ENCODE assay signal across 26 cellular contexts in genomic region chr11:132716037-132716436, GRCh38.
A peak's percentile ranks its signal among the peaks of the same experiment; 100 is the strongest.
DNase-seq lines count a peak whose midpoint lies in the region; ATAC-seq, FAIRE-seq and TF ChIP-seq lines count a peak whose summit lies in the region.
"Had no signal": no experiment of that assay in that cellular context is flagged by ENCODE, and none has a peak within 500 bp of the region (broad histone marks: within the 10 kb centered on the region; RNA-seq: fewer than 3 reads in every experiment).

No MANE protein-coding gene starts in this region.

- H3K27ac Mint-ChIP-seq in T-helper 17 cell: peak overlapping the region; percentile 74
- H3K27ac Mint-ChIP-seq: CD14-positive monocyte; CD4-positive, alpha-beta memory T cell; CD4-positive, CD25-positive, alpha-beta regulatory T cell had no signal

- TF ChIP-seq RAD21 in liver (IDR thresholded peaks at IDR 0.05) (peak; percentile 61 to 62), HepG2 (CRISPR knock-in tag; IDR thresholded peaks at IDR 0.05) (no peak)

- TF ChIP-seq EP300 in HepG2 (IDR thresholded peaks at IDR 0.05; ENCODE audit: low read depth in 2 of 2, low read length in 2 of 2) (no peak), HepG2 (CRISPR knock-in tag; IDR thresholded peaks at IDR 0.05; ENCODE audit: borderline replicate concordance) (no peak)

- no peak overlapping the region for H2AFZ ChIP-seq in HepG2 (ENCODE audit: low read length)

- TF ChIP-seq CTCF in liver (IDR thresholded peaks at IDR 0.05; ENCODE audit: low read depth, low read length, missing input control): no peak
- TF ChIP-seq CTCF in HepG2 (CRISPR knock-in tag; IDR thresholded peaks at IDR 0.05): no peak
- TF ChIP-seq CTCF in right lobe of liver (IDR thresholded peaks at IDR 0.05): no peak
- no peak for TF ChIP-seq CTCF in heart left ventricle (IDR thresholded peaks at IDR 0.05)

- intact Hi-C loops in HepG2 (cut with micrococcal nuclease; ENCODE audit: unreplicated experiment): no loop called here
- intact Hi-C loops in right lobe of liver (cut with DNase I): no loop called here
- intact Hi-C loops in heart left ventricle (cut with DNase I): no loop called here

- no peaks in the 10 kb centered on the region for H3K27me3 Mint-ChIP-seq in T-helper 17 cell
- H3K27me3 Mint-ChIP-seq: CD4-positive, alpha-beta memory T cell; CD4-positive, CD25-positive, alpha-beta regulatory T cell; CD8-positive, alpha-beta memory T cell had no signal

- no peak for DNase-seq in HepG2 (ENCODE audit: low spot score)
- no peak for DNase-seq in T-helper 17 cell
- DNase-seq in right lobe of liver: peak; percentile 76 to 81 (median 80)
- no peak for DNase-seq in NCI-H774 (lab: John Stamatoyannopoulos, UW)
- DNase-seq in stimulated activated CD8-positive, alpha-beta memory T cell treated with anti-CD3 and anti-CD28 coated beads, Interleukin-4, amount 100 ng/mL, for 48 hours: no peak
- no peak for DNase-seq in heart left ventricle
- DNase-seq: 8988T; ACHN; BE2C; C1 segment of cervical spinal cord; Calu3; CD4-positive, alpha-beta memory T cell; CD4-positive, CD25-positive, alpha-beta regulatory T cell; CD8-positive, alpha-beta memory T cell; COR-L47; DMS79 treated with DMSO at 0.1 percent for 48 hours; EL; GDM1 had no signal

- no peak for ATAC-seq in HepG2
- no peak for ATAC-seq in T-helper 17 cell
- ATAC-seq in right lobe of liver: peak; percentile 98 to 100 (median 99)
- ATAC-seq in heart left ventricle: no peak
- ATAC-seq: GM12878 had no signal

- H3K36me3 ChIP-seq in liver (ENCODE audit: control insufficient read depth in 4 of 4, insufficient read depth in 3 of 4, low read depth in 1 of 4, low read length in 3 of 4) (no peaks in the 10 kb centered on the region), HepG2 (replicated peaks in 1 of 2; ENCODE audit: control insufficient read depth in 1 of 2, insufficient read depth in 2 of 2, low read length in 2 of 2) (no peaks in the 10 kb centered on the region), right lobe of liver (no peaks in the 10 kb centered on the region), heart left ventricle (no peaks in the 10 kb centered on the region)
- H3K36me3 ChIP-seq: BE2C, BLaER1 had no signal

- H3K9me3 ChIP-seq in liver (ENCODE audit: control insufficient read depth in 4 of 4, low read length in 3 of 4): no peaks in the 10 kb centered on the region
- peaks cover 49% of the 10 kb centered on the region for H3K9me3 ChIP-seq in HepG2 (ENCODE audit: low read length)
- H3K9me3 ChIP-seq in T-helper 17 cell (ENCODE audit: control insufficient read depth, low read length, poor library complexity, severe bottlenecking): no peaks in the 10 kb centered on the region
- H3K9me3 ChIP-seq in right lobe of liver: no peaks in the 10 kb centered on the region
- H3K9me3 ChIP-seq in heart left ventricle: no peaks in the 10 kb centered on the region
- H3K9me3 ChIP-seq: BE2C, BLaER1 had no signal

- H3K4me3 Mint-ChIP-seq in T-helper 17 cell: no peak overlapping the region
- H3K4me3 Mint-ChIP-seq: CD14-positive monocyte; CD4-positive, alpha-beta memory T cell; CD4-positive, CD25-positive, alpha-beta regulatory T cell; CD8-positive, alpha-beta memory T cell had no signal

- peaks cover 39% of the 10 kb centered on the region for H3K4me1 Mint-ChIP-seq in T-helper 17 cell
- H3K4me1 Mint-ChIP-seq: CD14-positive monocyte had no signal

- H3K9ac ChIP-seq in liver (ENCODE audit: low read depth in 1 of 2, low read length in 2 of 2): no peak overlapping the region
- no peak overlapping the region for H3K9ac ChIP-seq in HepG2 (ENCODE audit: insufficient read depth, low read depth, low read length)
- H3K9ac ChIP-seq: BLaER1 had no signal

- CTCF ChIA-PET in HepG2 (lab: Yijun Ruan, JAX; ENCODE audit: low intra/inter-chr PET ratio, low total read pairs): no interaction called here

- no peaks in the 10 kb centered on the region for H3K79me2 ChIP-seq in HepG2 (ENCODE audit: insufficient read depth, low read length)

- H3K27me3 ChIP-seq in liver (ENCODE audit: control insufficient read depth in 4 of 4, insufficient read depth in 4 of 4, low read length in 3 of 4): no peaks in the 10 kb centered on the region
- no peaks in the 10 kb centered on the region for H3K27me3 ChIP-seq in HepG2 (ENCODE audit: control insufficient read depth in 1 of 2, insufficient read depth in 2 of 2, low read length in 2 of 2)
- no peaks in the 10 kb centered on the region for H3K27me3 ChIP-seq in right lobe of liver
- H3K27me3 ChIP-seq in heart left ventricle: no peaks in the 10 kb centered on the region
- H3K27me3 ChIP-seq: BE2C, BLaER1 had no signal

- H3K4me2 ChIP-seq in HepG2 (ENCODE audit: low read depth, low read length): no peak overlapping the region
- H3K4me2 ChIP-seq: BLaER1 had no signal

- 24% methylated on average over 2 of the region's 2 CpGs for WGBS in liver
- 0% methylated on average over 2 of the region's 2 CpGs for WGBS in HepG2 (ENCODE audit: low lambda C conversion rate)
- 32% methylated on average over 2 of the region's 2 CpGs for WGBS in right lobe of liver (ENCODE audit: insufficient coverage, low coverage, low lambda C conversion rate, missing lambda C conversion rate)
- 66 to 96% (median 84%) methylated on average over 2 of the region's 2 CpGs for WGBS in heart left ventricle, 4 donors

- FAIRE-seq in HepG2 (lab: Jason Lieb, UNC): no peak
- FAIRE-seq: A204.1, D721Med, GM12878, GM12892, GM18507 had no signal

- POLR2A ChIA-PET in HepG2 (lab: Yijun Ruan, JAX): no interaction called here

- TF ChIP-seq POLR2A in HepG2 (IDR thresholded peaks at IDR 0.05; ENCODE audit: insufficient read depth in 1 of 2, low read depth in 2 of 2, low read length in 2 of 2) (no peak), right lobe of liver (IDR thresholded peaks at IDR 0.05) (no peak), heart left ventricle (IDR thresholded peaks at IDR 0.05) (no peak)

- H4K20me1 ChIP-seq in HepG2 (ENCODE audit: insufficient read depth, low read length): no peaks in the 10 kb centered on the region
- H4K20me1 ChIP-seq: BLaER1 had no signal

- H3K27ac ChIP-seq in liver (ENCODE audit: low read depth in 1 of 2, low read length in 2 of 2) (no peak overlapping the region), HepG2 (ENCODE audit: extremely low read length, insufficient read depth, low read length) (no peak overlapping the region), right lobe of liver (no peak overlapping the region), heart left ventricle (no peak overlapping the region)
- H3K27ac ChIP-seq: BLaER1 had no signal

- in situ Hi-C loops in HepG2 (cut with HindIII; ENCODE audit: extremely low pct_ligation_motif_present, low pct_unique_long_range_greater_than_20kb): no loop called here

- no peaks in the 10 kb centered on the region for H3K36me3 Mint-ChIP-seq in T-helper 17 cell (ENCODE audit: low read depth)
- H3K36me3 Mint-ChIP-seq: CD14-positive monocyte; CD4-positive, alpha-beta memory T cell; CD4-positive, CD25-positive, alpha-beta regulatory T cell; CD8-positive, alpha-beta memory T cell had no signal

- no TSS peak for BruUV-seq in HepG2 (replicated peaks; lab: Mats Ljungman, UMichigan)

- H3K4me1 ChIP-seq in liver (ENCODE audit: control insufficient read depth in 4 of 4, insufficient read depth in 4 of 4, low read length in 3 of 4) (peaks cover 0 to 18% (median 7%) of the 10 kb centered on the region in 4 donors), HepG2 (ENCODE audit: insufficient read depth, low read length) (no peaks in the 10 kb centered on the region), right lobe of liver (peaks cover 0 to 6% (median 0%) of the 10 kb centered on the region in 4 donors), heart left ventricle (peaks cover 0 to 4% (median 0%) of the 10 kb centered on the region in 12 donors)
- H3K4me1 ChIP-seq: BE2C had no signal

- H3K4me3 ChIP-seq in liver (ENCODE audit: low read depth in 1 of 3, low read length in 3 of 3) (no peak overlapping the region), HepG2 (replicated peaks in 1 of 3; ENCODE audit: insufficient read depth in 1 of 3, low read depth in 2 of 3, low read length in 3 of 3) (no peak overlapping the region), right lobe of liver (no peak overlapping the region), heart left ventricle (no peak overlapping the region)
- H3K4me3 ChIP-seq: BLaER1, GM12878 had no signal

TF ChIP-seq in liver, 16 proteins besides CTCF, POLR2A, EP300 and RAD21 (continues in another document):
- TF ChIP-seq YY1 (IDR thresholded peaks at IDR 0.05): peak; percentile 67
- no peak for TF ChIP-seq ATF3 (IDR thresholded peaks at IDR 0.05)
- TF ChIP-seq EGR1 (IDR thresholded peaks at IDR 0.05; ENCODE audit: low read depth in 2 of 2): no peak
- TF ChIP-seq MAX (IDR thresholded peaks at IDR 0.05): peak; percentile 45
- peak; percentile 99 to 100 for TF ChIP-seq RXRA (IDR thresholded peaks at IDR 0.05)
- TF ChIP-seq HNF4A (conservative IDR thresholded peaks at IDR 0.05): peak; percentile 70 to 75
- peak in 1 of 2 donors; percentile 17 for TF ChIP-seq JUND (IDR thresholded peaks at IDR 0.05)
- TF ChIP-seq FOXA2 (IDR thresholded peaks at IDR 0.05): no peak
- TF ChIP-seq GABPA (IDR thresholded peaks at IDR 0.05 in 1 of 2, conservative IDR thresholded peaks at IDR 0.05 in 1 of 2): peak in 1 of 2 donors; percentile 26

TF ChIP-seq in HepG2, 621 proteins besides CTCF, POLR2A, EP300 and RAD21 (continues in another document):
- TF ChIP-seq YEATS4 (CRISPR knock-in tag; IDR thresholded peaks at IDR 0.05; ENCODE audit: borderline replicate concordance) (no peak), ASH2L (IDR thresholded peaks at IDR 0.05; ENCODE audit: insufficient read length, low read depth, low read length) (no peak), JARID2 (CRISPR knock-in tag; IDR thresholded peaks at IDR 0.05; ENCODE audit: insufficient replicate concordance) (no peak), HES4 (CRISPR knock-in tag; IDR thresholded peaks at IDR 0.05; ENCODE audit: borderline replicate concordance) (no peak), ZIK1 (CRISPR knock-in tag; IDR thresholded peaks at IDR 0.05; ENCODE audit: borderline replicate concordance, low read depth) (no peak), FOXM1 (CRISPR knock-in tag; IDR thresholded peaks at IDR 0.05) (no peak), TARDBP (CRISPR knock-in tag; IDR thresholded peaks at IDR 0.05) (no peak), ZBTB42 (CRISPR knock-in tag; IDR thresholded peaks at IDR 0.05) (no peak)

Comparison
In these comparisons a context has a peak if more than half of its experiments do, and no peak if none do; other contexts are left out.
1. ATAC-seq: peak in right lobe of liver (4 of 4); none in HepG2 (single experiment), T-helper 17 cell (single experiment) and heart left ventricle (0 of 4).
2. DNase-seq: peak in right lobe of liver (3 of 3); none in HepG2 (single experiment), T-helper 17 cell (0 of 3), NCI-H774 (single experiment), stimulated activated CD8-positive, alpha-beta memory T cell treated with anti-CD3 and anti-CD28 coated beads, Interleukin-4, amount 100 ng/mL, for 48 hours (single experiment) and heart left ventricle (0 of 5).